In genomic region chr17:13918247-13918646, GRCh38 we compare ENCODE assay signal across 25 cellular contexts.
"Had no signal": no experiment of that assay in that cellular context is flagged by ENCODE, and none has a peak within 500 bp of the region (broad histone marks: within the 10 kb centered on the region; RNA-seq: fewer than 3 reads in every experiment).

No MANE protein-coding gene starts in this region.

- H3K4me2 ChIP-seq: neural progenitor cell, smooth muscle cell had no signal

- H3K27me3 Mint-ChIP-seq: naive thymus-derived CD4-positive, alpha-beta T cell had no signal

- H3K27me3 ChIP-seq: gastrocnemius medialis, neural progenitor cell, stomach, thyroid gland had no signal

- H3K4me3 Mint-ChIP-seq: endodermal cell; mesothelial cell of epicardium; naive thymus-derived CD4-positive, alpha-beta T cell; nephron; neural progenitor cell had no signal

- H3K36me3 ChIP-seq: gastrocnemius medialis, neural progenitor cell, stomach, thyroid gland had no signal

- H3K9me3 ChIP-seq: gastrocnemius medialis, mucosa of descending colon, psoas muscle, stomach, thyroid gland had no signal

- ATAC-seq: gastrocnemius medialis, psoas muscle, sciatic nerve had no signal

- H3K4me1 Mint-ChIP-seq: nephron had no signal

- H3K27ac ChIP-seq: epithelial cell of prostate, gastrocnemius medialis, neural progenitor cell, psoas muscle, stomach, thyroid gland had no signal

- H2AFZ ChIP-seq: neural progenitor cell had no signal

- H3K9ac ChIP-seq: neural progenitor cell had no signal

- DNase-seq: cerebellar nuclear complex; effector CD8-positive, alpha-beta T cell; endodermal cell; foreskin fibroblast; gastrocnemius medialis; head of caudate nucleus; mesenchymal stem cell; mucosa of descending colon; naive thymus-derived CD4-positive, alpha-beta T cell; psoas muscle; stimulated activated CD4-positive, alpha-beta T cell treated with anti-CD3 and anti-CD28 coated beads, Interleukin-12 subunit alpha, Interleukin-12 subunit beta, amount 100 ng/mL, for 4 hours; stimulated activated CD4-positive, alpha-beta T cell treated with anti-CD3 and anti-CD28 coated beads, Interleukin-1b, Interleukin-23, amount 100 ng/mL, for 48 hours; stimulated activated CD4-positive, alpha-beta T cell treated with anti-CD3 and anti-CD28 coated beads, Interleukin-4, amount 100 ng/mL, for 1 hour; stimulated activated CD8-positive, alpha-beta memory T cell treated with anti-CD3 and anti-CD28 coated beads, Interleukin-4, amount 100 ng/mL, for 48 hours; stimulated activated naive CD4-positive, alpha-beta T cell treated with Interleukin-2 at 50 U/mL for 16 hours; stomach; thyroid gland; trophoblast cell had no signal

- H3K4me3 ChIP-seq: gastrocnemius medialis, lung, mucosa of descending colon, neural progenitor cell, psoas muscle, smooth muscle cell, stomach, thyroid gland had no signal

- H3K27ac Mint-ChIP-seq: endodermal cell; mesothelial cell of epicardium; naive thymus-derived CD4-positive, alpha-beta T cell; nephron; neural progenitor cell had no signal

- H3K9me3 Mint-ChIP-seq: nephron, neural progenitor cell had no signal

- H3K4me1 ChIP-seq: gastrocnemius medialis, neural progenitor cell, psoas muscle, stomach, thyroid gland had no signal
